14 cellular contexts compared by ENCODE assay signal in genomic region chr17:62067165-62068145, GRCh38. TPM values are rescaled to one million over a fixed set of nuclear protein-coding genes. Genes with fewer than 3 reads are reported as not detected.
DNase-seq lines count a peak whose midpoint lies in the region; ATAC-seq and TF ChIP-seq lines count a peak whose summit lies in the region.
"Had no signal": no experiment of that assay in that cellular context is flagged by ENCODE, and none has a peak within 500 bp of the region (broad histone marks: within the 10 kb centered on the region; RNA-seq: fewer than 3 reads in every experiment).

No MANE protein-coding gene starts in this region.

- H2BK15ac ChIP-seq in H9 (ENCODE audit: low read depth, low read length): no peak overlapping the region

- no peaks in the 10 kb centered on the region; the same call in 1 of the 2 replicates for H3K27me3 Mint-ChIP-seq in H9 (ENCODE audit: low read depth)
- no peaks in the 10 kb centered on the region for H3K27me3 Mint-ChIP-seq in activated CD8-positive, alpha-beta memory T cell treated with anti-CD3 and anti-CD28 coated beads, Interleukin-2, amount 10 ng/mL, durations not matched to agents 7 days and 5 days

- H3K27ac ChIP-seq in 22Rv1 (peak overlapping the region; percentile 93), H9 (ENCODE audit: insufficient read length, low read depth, low read length) (no peak overlapping the region), esophagus muscularis mucosa (replicated peaks in 1 of 4) (no peak overlapping the region), right lobe of liver (peak overlapping the region; percentile 55 to 95 (median 62)), WERI-Rb-1 (no peak overlapping the region)

- H4K8ac ChIP-seq in H9 (replicated peaks; ENCODE audit: insufficient read length, low read depth, low read length): no peak overlapping the region

- peaks cover 9% of the 10 kb centered on the region for H3K23me2 ChIP-seq in H9 (ENCODE audit: insufficient read length, low read depth, low read length, poor library complexity, severe bottlenecking)

- H3K9ac ChIP-seq in H9 (ENCODE audit: extremely low read depth, insufficient read length, low read length): no peak overlapping the region

- intact Hi-C loops in esophagus muscularis mucosa (cut with DNase I): loop anchor here (5.0 to 10.0 kb wide), 3 partner anchors 140 to 655 kb away; partner anchors contain the start of genes BRIP1 and INTS2
- intact Hi-C loops in right lobe of liver (cut with DNase I): no loop called here

- no peak overlapping the region for H2BK12ac ChIP-seq in H9 (ENCODE audit: insufficient read length, low read depth, low read length)

- H3K18ac ChIP-seq in H9 (ENCODE audit: insufficient read length, low read depth, low read length): no peak overlapping the region

- no peak overlapping the region for H2BK5ac ChIP-seq in H9 (ENCODE audit: insufficient read length, low read length)

- H2AK5ac ChIP-seq in H9 (ENCODE audit: insufficient read length, low read length): no peak overlapping the region

- no peak overlapping the region for H3K4me2 ChIP-seq in H9 (ENCODE audit: insufficient read depth, insufficient read length, low read length)

- TF ChIP-seq EP300 in esophagus muscularis mucosa (IDR thresholded peaks at IDR 0.05): no peak

- H2BK20ac ChIP-seq in H9 (ENCODE audit: low read depth, low read length, poor library complexity, severe bottlenecking): no peak overlapping the region

- H3K4ac ChIP-seq in H9 (ENCODE audit: low read depth, low read length): no peak overlapping the region

- no peak overlapping the region for H4K91ac ChIP-seq in H9 (ENCODE audit: insufficient read length, low read depth, low read length)

- H3K4me3 ChIP-seq in esophagus muscularis mucosa: no peak overlapping the region
- H3K4me3 ChIP-seq in right lobe of liver: no peak overlapping the region
- no peak overlapping the region for H3K4me3 ChIP-seq in WERI-Rb-1 (ENCODE audit: low read depth, low read length)
- H3K4me3 ChIP-seq: MG63 had no signal

- H4K5ac ChIP-seq in H9 (ENCODE audit: insufficient read length, low read depth, low read length): no peak overlapping the region

- no peak for TF ChIP-seq CTCF in 22Rv1 (IDR thresholded peaks at IDR 0.05)
- TF ChIP-seq CTCF in H9 (conservative IDR thresholded peaks at IDR 0.05): peak; percentile 34; the same call in 1 of the 3 replicates
- TF ChIP-seq CTCF in esophagus muscularis mucosa (IDR thresholded peaks at IDR 0.05): no peak
- no peak for TF ChIP-seq CTCF in right lobe of liver (IDR thresholded peaks at IDR 0.05)
- no peak for TF ChIP-seq CTCF in WERI-Rb-1 (IDR thresholded peaks at IDR 0.05; ENCODE audit: low read depth, low read length)

- H3K56ac ChIP-seq in H9 (ENCODE audit: insufficient read length, low read depth, low read length): no peak overlapping the region

- H3K79me2 ChIP-seq in H9 (ENCODE audit: insufficient read depth, low read length): peaks cover 22% of the 10 kb centered on the region; the same call in 1 of the 2 replicates

- no peaks in the 10 kb centered on the region for H3K4me1 ChIP-seq in H9 (ENCODE audit: insufficient read depth, low read length)
- H3K4me1 ChIP-seq in esophagus muscularis mucosa: peaks cover 11 to 25% (median 16%) of the 10 kb centered on the region in 4 donors
- H3K4me1 ChIP-seq in right lobe of liver: peaks cover 0 to 37% (median 8%) of the 10 kb centered on the region in 4 donors

- WGBS in H9 (ENCODE audit: extremely low coverage, insufficient read length, low lambda C conversion rate): no CpG with 5 or more reads among the region's 7 CpGs
- 89% methylated on average over 7 of the region's 7 CpGs for WGBS in esophagus muscularis mucosa
- WGBS in right lobe of liver (ENCODE audit: insufficient coverage, low coverage, low lambda C conversion rate, missing lambda C conversion rate): 36% methylated on average over 7 of the region's 7 CpGs

- H3K36me3 Mint-ChIP-seq in H9 (ENCODE audit: insufficient read depth in 1 of 3, low read depth in 3 of 3): peaks cover 2 to 12% (median 8%) of the 10 kb centered on the region in 3 experiments; a peak in 5 of 7 replicates
- H3K36me3 Mint-ChIP-seq in activated CD8-positive, alpha-beta memory T cell treated with anti-CD3 and anti-CD28 coated beads, Interleukin-2, amount 10 ng/mL, durations not matched to agents 7 days and 5 days: peaks cover 12% of the 10 kb centered on the region

- no peaks in the 10 kb centered on the region for H4K20me1 ChIP-seq in H9 (ENCODE audit: control insufficient read depth, insufficient read depth, insufficient read length)

- peak overlapping the region in 1 of 3 experiments; percentile 41; a peak in 3 of 7 replicates for H3K27ac Mint-ChIP-seq in H9
- H3K27ac Mint-ChIP-seq in activated CD8-positive, alpha-beta memory T cell treated with anti-CD3 and anti-CD28 coated beads, Interleukin-2, amount 10 ng/mL, durations not matched to agents 7 days and 5 days: no peak overlapping the region
- H3K27ac Mint-ChIP-seq: HFFc6 had no signal

- H3K9me3 Mint-ChIP-seq in H9: no peaks in the 10 kb centered on the region; a peak in 1 of 5 replicates
- H3K9me3 Mint-ChIP-seq in activated CD8-positive, alpha-beta memory T cell treated with anti-CD3 and anti-CD28 coated beads, Interleukin-2, amount 10 ng/mL, durations not matched to agents 7 days and 5 days (ENCODE audit: low read depth): no peaks in the 10 kb centered on the region
- H3K9me3 Mint-ChIP-seq: HFFc6 had no signal

- no peaks in the 10 kb centered on the region for H3K9me3 ChIP-seq in H9 (ENCODE audit: control insufficient read depth, low read depth, low read length)
- H3K9me3 ChIP-seq in esophagus muscularis mucosa: no peaks in the 10 kb centered on the region
- no peaks in the 10 kb centered on the region for H3K9me3 ChIP-seq in right lobe of liver
- no peaks in the 10 kb centered on the region for H3K9me3 ChIP-seq in WERI-Rb-1 (ENCODE audit: severe bottlenecking)
- H3K9me3 ChIP-seq: MG63 had no signal

- H3K23ac ChIP-seq in H9 (ENCODE audit: insufficient read length, low read depth, low read length): no peak overlapping the region

- ATAC-seq in right lobe of liver (peak in 3 of 4 donors; percentile 19 to 28 (median 24)), HG02798 (IDR thresholded peaks at IDR 0.05; ENCODE audit: poor library complexity, unreplicated experiment) (no peak)
- ATAC-seq in activated CD8-positive, alpha-beta memory T cell treated with anti-CD3 and anti-CD28 coated beads, Interleukin-2, amount 10 ng/mL, durations not matched to agents 7 days and 5 days: no peak

- no peaks in the 10 kb centered on the region for H3K79me1 ChIP-seq in H9 (ENCODE audit: insufficient read depth, low read depth, low read length, poor library complexity, severe bottlenecking)

- no peak overlapping the region for H2BK120ac ChIP-seq in H9 (ENCODE audit: low read depth, low read length, poor library complexity, severe bottlenecking)

- no peak overlapping the region for H3K4me3 Mint-ChIP-seq in H9
- no peak overlapping the region for H3K4me3 Mint-ChIP-seq in activated CD8-positive, alpha-beta memory T cell treated with anti-CD3 and anti-CD28 coated beads, Interleukin-2, amount 10 ng/mL, durations not matched to agents 7 days and 5 days
- H3K4me3 Mint-ChIP-seq: HFFc6 had no signal

- TF ChIP-seq POLR2A in esophagus muscularis mucosa (IDR thresholded peaks at IDR 0.05; ENCODE audit: low read depth) (no peak), right lobe of liver (IDR thresholded peaks at IDR 0.05) (no peak)

- H3K14ac ChIP-seq in H9 (ENCODE audit: insufficient read depth, low read length): no peak overlapping the region

- no peak overlapping the region for H3T11ph ChIP-seq in H9 (ENCODE audit: low read length)

- no peak overlapping the region for H2AFZ ChIP-seq in H9 (ENCODE audit: low read length)

- peaks cover 24 to 28% of the 10 kb centered on the region in 2 experiments for H3K4me1 Mint-ChIP-seq in H9
- peaks cover 25% of the 10 kb centered on the region for H3K4me1 Mint-ChIP-seq in activated CD8-positive, alpha-beta memory T cell treated with anti-CD3 and anti-CD28 coated beads, Interleukin-2, amount 10 ng/mL, durations not matched to agents 7 days and 5 days

- peak; percentile 62 for DNase-seq in H9
- DNase-seq in esophagus muscularis mucosa (ENCODE audit: extremely low spot score): peak; percentile 34
- no peak for DNase-seq in right lobe of liver
- DNase-seq in NCI-H510A (lab: John Stamatoyannopoulos, UW): no peak
- no peak for DNase-seq in WERI-Rb-1
- DNase-seq in activated CD8-positive, alpha-beta memory T cell treated with anti-CD3 and anti-CD28 coated beads, Interleukin-2, amount 10 ng/mL, durations not matched to agents 7 days and 5 days: no peak
- DNase-seq: AML-193, DND-41, HFFc6, MG63, NCI-H2081, NCI-H524 had no signal

- CTCF ChIA-PET in activated CD8-positive, alpha-beta memory T cell treated with anti-CD3 and anti-CD28 coated beads, Interleukin-2, amount 10 ng/mL, durations not matched to agents 7 days and 5 days (lab: Charles Lee): no interaction called here

- H3K27me3 ChIP-seq in H9 (ENCODE audit: insufficient read depth, low read length) (no peaks in the 10 kb centered on the region), esophagus muscularis mucosa (no peaks in the 10 kb centered on the region), right lobe of liver (no peaks in the 10 kb centered on the region), WERI-Rb-1 (ENCODE audit: insufficient read depth, low read depth, severe bottlenecking) (no peaks in the 10 kb centered on the region)
- H3K27me3 ChIP-seq: MG63 had no signal

- H3K36me3 ChIP-seq in esophagus muscularis mucosa: peaks cover 0 to 4% (median 0%) of the 10 kb centered on the region in 4 donors
- no peaks in the 10 kb centered on the region for H3K36me3 ChIP-seq in right lobe of liver
- peaks cover 26% of the 10 kb centered on the region for H3K36me3 ChIP-seq in WERI-Rb-1

RNA-seq across cellular contexts. Expression of gene MED13, which starts 2.4 kb away (rescaled TPM):
- total RNA-seq in H9 (2021) (58.7 and 60.7 TPM in 2 replicates), esophagus muscularis mucosa (10 to 100 TPM; 41.9 to 51.7 (median 49.1) TPM), right lobe of liver (10 to 100 TPM; 22.9 to 36.3 (median 32.5) TPM)
- 10 to 100 TPM; 52.4 to 63.6 TPM for total RNA-seq in activated CD8-positive, alpha-beta memory T cell treated with anti-CD3 and anti-CD28 coated beads, Interleukin-2, amount 10 ng/mL, durations not matched to agents 7 days and 5 days

Comparison
In these comparisons a context has a peak if more than half of its experiments do, and no peak if none do; other contexts are left out.
1. H3K27ac ChIP-seq: peak in 22Rv1 (single experiment) and right lobe of liver (3 of 3); none in H9 (single experiment), esophagus muscularis mucosa (0 of 4) and WERI-Rb-1 (single experiment).
2. DNase-seq: peak in H9 (single experiment) and esophagus muscularis mucosa (single experiment); none in right lobe of liver (0 of 3), NCI-H510A (single experiment), WERI-Rb-1 (single experiment) and activated CD8-positive, alpha-beta memory T cell treated with anti-CD3 and anti-CD28 coated beads, Interleukin-2, amount 10 ng/mL, durations not matched to agents 7 days and 5 days (single experiment).
3. ATAC-seq: peak in right lobe of liver (3 of 4); none in HG02798 (single experiment) and activated CD8-positive, alpha-beta memory T cell treated with anti-CD3 and anti-CD28 coated beads, Interleukin-2, amount 10 ng/mL, durations not matched to agents 7 days and 5 days (single experiment).